16 cellular contexts compared by ENCODE assay signal in genomic region chr12:95415451-95415850, GRCh38. TPM values are rescaled to one million over a fixed set of nuclear protein-coding genes. Genes with fewer than 3 reads are reported as not detected.
DNase-seq lines count a peak whose midpoint lies in the region; ATAC-seq lines count a peak whose summit lies in the region.
"Had no signal": no experiment of that assay in that cellular context is flagged by ENCODE, and none has a peak within 500 bp of the region (broad histone marks: within the 10 kb centered on the region; RNA-seq: fewer than 3 reads in every experiment).

No MANE protein-coding gene starts in this region.

- no peaks in the 10 kb centered on the region for H3K9me3 Mint-ChIP-seq in memory B cell
- no peaks in the 10 kb centered on the region for H3K9me3 Mint-ChIP-seq in activated CD4-positive, alpha-beta memory T cell treated with anti-CD3 and anti-CD28 coated beads, Interleukin-2, amount 10 ng/mL, durations not matched to agents 7 days and 5 days
- H3K9me3 Mint-ChIP-seq: CD4-positive, CD25-positive, alpha-beta regulatory T cell; CD8-positive, alpha-beta memory T cell had no signal

- POLR2A ChIA-PET in activated CD4-positive, alpha-beta memory T cell treated with anti-CD3 and anti-CD28 coated beads, Interleukin-2, amount 10 ng/mL, durations not matched to agents 7 days and 5 days (lab: Charles Lee), result no interaction called here

- no peak for ATAC-seq in memory B cell (ENCODE audit: low read depth)

- in situ Hi-C loops in KBM-7 (cut with MboI; ENCODE audit: low pct_unique_long_range_greater_than_20kb, low sequenced_read_pairs), result no loop called here

- peaks cover 9% of the 10 kb centered on the region for H3K4me1 Mint-ChIP-seq in memory B cell
- H3K4me1 Mint-ChIP-seq in activated CD4-positive, alpha-beta memory T cell treated with anti-CD3 and anti-CD28 coated beads, Interleukin-2, amount 10 ng/mL, durations not matched to agents 7 days and 5 days, result no peaks in the 10 kb centered on the region
- H3K4me1 Mint-ChIP-seq: CD4-positive, CD25-positive, alpha-beta regulatory T cell; CD8-positive, alpha-beta memory T cell had no signal

- no peaks in the 10 kb centered on the region for H3K36me3 Mint-ChIP-seq in memory B cell
- H3K36me3 Mint-ChIP-seq in activated CD4-positive, alpha-beta memory T cell treated with anti-CD3 and anti-CD28 coated beads, Interleukin-2, amount 10 ng/mL, durations not matched to agents 7 days and 5 days (ENCODE audit: low read depth), result no peaks in the 10 kb centered on the region
- H3K36me3 Mint-ChIP-seq: CD4-positive, CD25-positive, alpha-beta regulatory T cell; CD8-positive, alpha-beta memory T cell had no signal

- CTCF ChIA-PET in activated CD4-positive, alpha-beta memory T cell treated with anti-CD3 and anti-CD28 coated beads, Interleukin-2, amount 10 ng/mL, durations not matched to agents 7 days and 5 days (lab: Charles Lee), result no interaction called here

- DNase-seq in KBM-7, result peak; percentile 9
- peak; percentile 29 for DNase-seq in OCI-M1 (lab: John Stamatoyannopoulos, UW)
- DNase-seq in memory B cell (ENCODE audit: low spot score in 2 of 2), result no peak
- DNase-seq in hepatic stellate cell (ENCODE audit: low spot score), result no peak
- DNase-seq in activated CD4-positive, alpha-beta memory T cell treated with anti-CD3 and anti-CD28 coated beads, Interleukin-2, amount 10 ng/mL, durations not matched to agents 7 days and 5 days, result no peak
- no peak for DNase-seq in DMS114 treated with DMSO at 0.1 percent for 48 hours (lab: John Stamatoyannopoulos, UW; ENCODE audit: unreplicated experiment)
- DNase-seq: ACHN; BE2C; C1 segment of cervical spinal cord; CD4-positive, CD25-positive, alpha-beta regulatory T cell; CD8-positive, alpha-beta memory T cell; COR-L47; DMS 273 treated with DMSO at 0.1 percent for 48 hours; GDM1; GM23248; HCEC 1CT had no signal

- H3K4me3 Mint-ChIP-seq in memory B cell, result no peak overlapping the region
- no peak overlapping the region for H3K4me3 Mint-ChIP-seq in activated CD4-positive, alpha-beta memory T cell treated with anti-CD3 and anti-CD28 coated beads, Interleukin-2, amount 10 ng/mL, durations not matched to agents 7 days and 5 days
- H3K4me3 Mint-ChIP-seq: CD4-positive, CD25-positive, alpha-beta regulatory T cell; CD8-positive, alpha-beta memory T cell had no signal

- no peaks in the 10 kb centered on the region for H3K27me3 Mint-ChIP-seq in memory B cell
- H3K27me3 Mint-ChIP-seq in activated CD4-positive, alpha-beta memory T cell treated with anti-CD3 and anti-CD28 coated beads, Interleukin-2, amount 10 ng/mL, durations not matched to agents 7 days and 5 days, result peaks cover 11% of the 10 kb centered on the region

- H3K27ac Mint-ChIP-seq in memory B cell, result peak overlapping the region; percentile 25
- no peak overlapping the region for H3K27ac Mint-ChIP-seq in activated CD4-positive, alpha-beta memory T cell treated with anti-CD3 and anti-CD28 coated beads, Interleukin-2, amount 10 ng/mL, durations not matched to agents 7 days and 5 days
- H3K27ac Mint-ChIP-seq: CD4-positive, CD25-positive, alpha-beta regulatory T cell; CD8-positive, alpha-beta memory T cell had no signal

RNA-seq across cellular contexts. Expression of gene METAP2, which starts 58.5 kb away (rescaled TPM):
- 10 to 100 TPM; 66.1 to 71.5 TPM for total RNA-seq in activated CD4-positive, alpha-beta memory T cell treated with anti-CD3 and anti-CD28 coated beads, Interleukin-2, amount 10 ng/mL, durations not matched to agents 7 days and 5 days

Comparison
In these comparisons a context has a peak if more than half of its experiments do, and no peak if none do; other contexts are left out.
1. DNase-seq: peak in KBM-7 (single experiment) and OCI-M1 (single experiment); none in memory B cell (0 of 2), hepatic stellate cell (single experiment), activated CD4-positive, alpha-beta memory T cell treated with anti-CD3 and anti-CD28 coated beads, Interleukin-2, amount 10 ng/mL, durations not matched to agents 7 days and 5 days (single experiment) and DMS114 treated with DMSO at 0.1 percent for 48 hours (single experiment).